Comparison of ENCODE assay signal across 29 cellular contexts in genomic region chr6:92275150-92275549, GRCh38.
DNase-seq lines count a peak whose midpoint lies in the region; TF ChIP-seq lines count a peak whose summit lies in the region.
"Had no signal": no experiment of that assay in that cellular context is flagged by ENCODE, and none has a peak within 500 bp of the region (broad histone marks: within the 10 kb centered on the region; RNA-seq: fewer than 3 reads in every experiment).

No MANE protein-coding gene starts in this region.

- DNase-seq in NCI-H82 (lab: John Stamatoyannopoulos, UW) (peak; percentile 6), NCI-H82 treated with DMSO at 0.1 percent for 48 hours (lab: John Stamatoyannopoulos, UW; ENCODE audit: unreplicated experiment) (no peak), smooth muscle cell (lab: John Stamatoyannopoulos, UW; ENCODE audit: unreplicated experiment) (no peak), NCI-H345 (lab: John Stamatoyannopoulos, UW) (no peak)
- DNase-seq: 8988T; ACHN; AML-193; BE2C; C1 segment of cervical spinal cord; Caco-2; Calu3; CD4-positive, alpha-beta memory T cell; CD4-positive, alpha-beta T cell; CD4-positive, CD25-positive, alpha-beta regulatory T cell; CD8-positive, alpha-beta memory T cell; CD8-positive, alpha-beta T cell; COR-L47; DMS 273 treated with DMSO at 0.1 percent for 48 hours; DMS153; DMS53; DMS79; DMS79 treated with DMSO at 0.1 percent for 48 hours; DND-41; EL had no signal

- H3K4me2 ChIP-seq in smooth muscle cell: no peak overlapping the region
- H3K4me2 ChIP-seq: A549; BLaER1; BLaER1 treated with 17β-estradiol and CSF1 and Interleukin-3, amounts not matched to agents 10 nM and 100 nM had no signal

- no peaks in the 10 kb centered on the region for H3K27me3 ChIP-seq in smooth muscle cell (ENCODE audit: low read depth)
- H3K27me3 ChIP-seq: BE2C; BLaER1; BLaER1 treated with 17β-estradiol and CSF1 and Interleukin-3, amounts not matched to agents 10 nM and 100 nM had no signal

- H2AFZ ChIP-seq in smooth muscle cell (ENCODE audit: low read depth): peak overlapping the region; percentile 28

- H3K9ac ChIP-seq in smooth muscle cell (ENCODE audit: low read depth): no peak overlapping the region
- H3K9ac ChIP-seq: BLaER1; BLaER1 treated with 17β-estradiol and CSF1 and Interleukin-3, amounts not matched to agents 10 nM and 100 nM had no signal

- no peaks in the 10 kb centered on the region for H3K36me3 ChIP-seq in smooth muscle cell (ENCODE audit: low read depth)
- H3K36me3 ChIP-seq: BE2C; BLaER1; BLaER1 treated with 17β-estradiol and CSF1 and Interleukin-3, amounts not matched to agents 10 nM and 100 nM had no signal

- H3F3A ChIP-seq in smooth muscle cell (ENCODE audit: low read depth): no peaks in the 10 kb centered on the region

- H3K9me3 ChIP-seq in smooth muscle cell (replicated peaks; ENCODE audit: low read depth): no peaks in the 10 kb centered on the region
- H3K9me3 ChIP-seq: A549; BE2C; BLaER1; BLaER1 treated with 17β-estradiol and CSF1 and Interleukin-3, amounts not matched to agents 10 nM and 100 nM; Caco-2 had no signal

- H3K4me3 ChIP-seq in smooth muscle cell: no peak overlapping the region
- H3K4me3 ChIP-seq: A549; BLaER1; BLaER1 treated with 17β-estradiol and CSF1 and Interleukin-3, amounts not matched to agents 10 nM and 100 nM had no signal

- no peak overlapping the region for H3K27ac ChIP-seq in smooth muscle cell (ENCODE audit: low read depth)
- H3K27ac ChIP-seq: 22Rv1; A549; BLaER1; BLaER1 treated with 17β-estradiol and CSF1 and Interleukin-3, amounts not matched to agents 10 nM and 100 nM; C4-2B had no signal

- no peaks in the 10 kb centered on the region for H3K79me2 ChIP-seq in smooth muscle cell (ENCODE audit: low read depth)

- WGBS in smooth muscle cell (ENCODE audit: low lambda C conversion rate): 59% methylated on average over 5 of the region's 5 CpGs

- H3K4me1 ChIP-seq in smooth muscle cell (ENCODE audit: low read depth): no peaks in the 10 kb centered on the region
- H3K4me1 ChIP-seq: A549; BE2C; BLaER1; BLaER1 treated with 17β-estradiol and CSF1 and Interleukin-3, amounts not matched to agents 10 nM and 100 nM; Caco-2 had no signal

- TF ChIP-seq CTCF in smooth muscle cell (IDR thresholded peaks at IDR 0.05; ENCODE audit: borderline replicate concordance, insufficient read depth, poor library complexity, severe bottlenecking): no peak

- H4K20me1 ChIP-seq in smooth muscle cell (ENCODE audit: low read depth): no peaks in the 10 kb centered on the region
- H4K20me1 ChIP-seq: BLaER1; BLaER1 treated with 17β-estradiol and CSF1 and Interleukin-3, amounts not matched to agents 10 nM and 100 nM had no signal
